In the genomic region with DNA sequence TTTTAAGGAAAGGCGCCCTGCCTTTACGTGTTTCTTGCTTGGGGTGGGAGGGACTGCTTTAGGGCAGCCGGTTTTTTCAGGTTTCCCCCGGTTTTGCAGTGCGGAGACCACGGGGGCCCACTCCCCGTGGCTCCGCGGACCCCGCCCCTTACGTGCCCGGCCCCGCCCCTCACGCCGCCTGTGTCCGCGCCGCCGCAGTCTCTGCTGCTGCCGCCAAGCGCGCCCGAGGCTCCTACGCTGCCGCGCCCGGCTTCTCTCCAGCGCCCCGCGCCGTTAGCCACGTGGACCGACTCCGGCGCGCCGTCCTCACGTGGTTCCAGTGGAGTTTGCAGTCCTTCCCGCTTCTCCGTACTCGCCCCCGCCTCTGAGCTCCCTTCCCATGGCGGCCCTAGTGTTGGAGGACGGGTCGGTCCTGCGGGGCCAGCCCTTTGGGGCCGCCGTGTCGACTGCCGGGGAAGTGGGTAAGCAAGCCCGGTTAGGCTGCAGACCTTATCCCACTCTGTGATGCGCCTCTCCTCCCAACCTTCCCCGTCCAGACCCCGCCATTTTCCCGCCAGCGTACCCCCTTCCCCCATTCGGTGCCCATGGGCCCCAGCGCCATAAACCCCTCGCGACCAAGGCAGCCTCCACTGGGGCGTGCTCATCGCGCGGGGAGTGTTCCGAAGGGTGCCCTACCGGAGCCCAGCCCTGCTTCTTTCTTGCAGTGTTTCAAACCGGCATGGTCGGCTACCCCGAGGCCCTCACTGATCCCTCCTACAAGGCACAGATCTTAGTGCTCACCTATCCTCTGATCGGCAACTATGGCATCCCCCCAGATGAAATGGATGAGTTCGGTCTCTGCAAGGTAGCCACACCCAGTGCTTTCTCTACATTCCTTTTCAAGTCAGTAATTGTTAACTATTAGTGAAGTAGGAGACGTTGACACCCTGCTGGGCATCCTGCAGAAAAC, we compare ENCODE assay signal across 8 cellular contexts. TPM values are rescaled to one million over a fixed set of nuclear protein-coding genes. Genes with fewer than 3 reads are reported as not detected.
DNase-seq lines count a peak whose midpoint lies in the region; ATAC-seq and TF ChIP-seq lines count a peak whose summit lies in the region.

Gene CAD (plus strand): TSS at position 197 of the 949 bp plus-strand sequence. CDS start 183 bp downstream, at position 380.

- H3K79me2 ChIP-seq in OCI-LY7 (ENCODE audit: insufficient read depth, low read depth, low read length): peaks cover 63% of the 10 kb centered on the region

- H3K4me1 ChIP-seq in HUES6 (ENCODE audit: control insufficient read depth, insufficient read depth, low read length) (peaks cover 13% of the 10 kb centered on the region), OCI-LY7 (ENCODE audit: insufficient read depth, low read length, poor library complexity, severe bottlenecking) (peaks cover 41% of the 10 kb centered on the region), mucosa of descending colon (ENCODE audit: low read depth) (peaks cover 20% of the 10 kb centered on the region)

- H3K4me2 ChIP-seq in OCI-LY7 (ENCODE audit: low read length): peak within 1 kb of the TSS; percentile 99

- H3K27me3 ChIP-seq in HUES6 (ENCODE audit: control insufficient read depth, insufficient read depth, low read length): no peaks in the 10 kb centered on the region

- no peaks in the 10 kb centered on the region for H3K9me3 ChIP-seq in HUES6 (ENCODE audit: control insufficient read depth, insufficient read depth, low read depth, low read length)
- no peaks in the 10 kb centered on the region for H3K9me3 ChIP-seq in OCI-LY7 (ENCODE audit: low read length)
- H3K9me3 ChIP-seq in mucosa of descending colon: no peaks in the 10 kb centered on the region

- CTCF ChIA-PET in OCI-LY7 (lab: Charles Lee; ENCODE audit: unreplicated experiment): interaction anchor here (0.6 kb wide), 2 partner anchors 14 to 48 kb away, joined by 3 read pairs; no protein-coding TSS in a partner anchor

- H3K36me3 ChIP-seq in HUES6 (ENCODE audit: control insufficient read depth, insufficient read depth, low read length) (peaks cover 55% of the 10 kb centered on the region), OCI-LY7 (ENCODE audit: insufficient read depth, low read length) (peaks cover 76% of the 10 kb centered on the region), mucosa of descending colon (ENCODE audit: low read depth) (no peaks in the 10 kb centered on the region)

- H3K9me2 ChIP-seq in OCI-LY7 (ENCODE audit: insufficient read depth, low read length): no peaks in the 10 kb centered on the region

- TSS peak; percentile 32 for BruUV-seq in OCI-LY7 (replicated peaks; lab: Mats Ljungman, UMichigan)

- peak; percentile 80 for DNase-seq in Caki2 (ENCODE audit: low read depth)
- peak; percentile 93 for DNase-seq in OCI-LY7 (ENCODE audit: low spot score)
- DNase-seq in activated T-cell treated with anti-CD3 and anti-CD28 coated beads for 1 hour (ENCODE audit: low read depth): peak; percentile 79
- peak; percentile 81 for DNase-seq in epidermal melanocyte (ENCODE audit: insufficient read length, low spot score)
- peak; percentile 89 to 92 (median 92) for DNase-seq in mucosa of descending colon
- peak; percentile 87 for DNase-seq in stimulated activated CD8-positive, alpha-beta memory T cell treated with anti-CD3 and anti-CD28 coated beads, Interleukin-4, amount 100 ng/mL, for 24 hours (ENCODE audit: low read depth)

- POLR2A ChIA-PET in OCI-LY7 (lab: Charles Lee): interaction anchor here (0.6 to 0.9 kb wide), 3 partner anchors 44 to 83 kb away, joined by 3 read pairs; partner anchors contain the start of gene PREB

- intact Hi-C loops in OCI-LY7 (cut with micrococcal nuclease; ENCODE audit: unreplicated experiment): loop anchor here (1.0 kb wide), 1 partner anchor 86 kb away; no protein-coding TSS in a partner anchor
- intact Hi-C loops in mucosa of descending colon (cut with DNase I, micrococcal nuclease): loop anchor here in 1 of 2 donors (10.0 kb wide), 1 partner anchor 123 kb away; no protein-coding TSS in a partner anchor

- H2AFZ ChIP-seq in OCI-LY7 (ENCODE audit: low read length): peak within 1 kb of the TSS; percentile 3; the same call in 1 of the 2 replicates

- no peaks in the 10 kb centered on the region for H4K20me1 ChIP-seq in OCI-LY7 (ENCODE audit: insufficient read depth, low read length)

- H3K4me3 ChIP-seq in HUES6 (ENCODE audit: low read depth, low read length) (peak within 1 kb of the TSS; percentile 90), OCI-LY7 (ENCODE audit: low read depth, low read length, poor library complexity, severe bottlenecking) (peak within 1 kb of the TSS; percentile 86), mucosa of descending colon (peak within 1 kb of the TSS; percentile 42)

- peak within 1 kb of the TSS; percentile 99 for H3K27ac ChIP-seq in HUES6 (ENCODE audit: low read depth, low read length)
- H3K27ac ChIP-seq in OCI-LY7 (ENCODE audit: low read depth, low read length, poor library complexity, severe bottlenecking): peak within 1 kb of the TSS; percentile 77

- TF ChIP-seq CTCF in OCI-LY7 (conservative IDR thresholded peaks at IDR 0.05; ENCODE audit: low read length) (peak; percentile 36; the same call in 1 of the 2 replicates), mucosa of descending colon (IDR thresholded peaks at IDR 0.05) (no peak)

- peak within 1 kb of the TSS; percentile 99 for H3K9ac ChIP-seq in HUES6 (ENCODE audit: low read length)

- ATAC-seq in GM21381 (IDR thresholded peaks at IDR 0.05; ENCODE audit: unreplicated experiment) (peak; percentile 69), mucosa of descending colon (peak; percentile 96)

- in situ Hi-C loops in Caki2 (cut with HindIII; ENCODE audit: low pct_unique_long_range_greater_than_20kb, low sequenced_read_pairs): no loop called here

RNA-seq across cellular contexts. Expression of gene CAD, which starts in this region (rescaled TPM):
- 34.9 and 37.0 TPM in 2 replicates for total RNA-seq in Caki2 (2014; rRNA removed; shearing (Covaris generic); ENCODE audit: low replicate concordance)
- 118 and 132 TPM in 2 replicates for total RNA-seq in OCI-LY7 (2014; rRNA removed; shearing (Covaris generic))
- total RNA-seq in OCI-LY7 (2022) (166 and 173 TPM in 2 replicates), mucosa of descending colon (10 to 100 TPM; 22.7 to 29.8 (median 24.7) TPM)

Comparison
In these comparisons a context has a peak if more than half of its experiments do, and no peak if none do; other contexts are left out.
1. Peak in every context shown above with its lines: DNase-seq, ATAC-seq, H3K4me3 ChIP-seq and H3K27ac ChIP-seq.